In the genomic region with DNA sequence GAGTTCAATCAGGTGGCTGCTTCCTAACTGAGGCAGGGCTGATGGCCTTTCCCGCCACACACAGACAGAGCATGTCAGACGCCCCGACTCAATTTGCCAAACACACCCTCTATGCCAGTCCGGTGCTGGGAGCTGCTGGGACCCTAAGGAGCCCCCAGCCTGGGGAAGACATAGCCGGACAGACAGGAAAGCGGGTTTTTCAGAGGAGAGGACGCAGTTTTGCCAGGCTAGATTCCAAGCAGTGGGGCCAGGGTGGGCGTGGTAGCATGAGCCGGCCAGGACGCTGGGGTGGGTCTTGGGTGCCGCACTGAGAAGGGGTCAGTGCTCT, we compare ENCODE assay signal across 8 cellular contexts. TPM values are rescaled to one million over a fixed set of nuclear protein-coding genes. Genes with fewer than 3 reads are reported as not detected.
A peak's percentile ranks its signal among the peaks of the same experiment; 100 is the strongest.
DNase-seq lines count a peak whose midpoint lies in the region; ATAC-seq and TF ChIP-seq lines count a peak whose summit lies in the region.

No MANE protein-coding gene starts in this region.

- no peaks in the 10 kb centered on the region for H3K27me3 ChIP-seq in BE2C

- H3K36me3 ChIP-seq in BE2C = no peaks in the 10 kb centered on the region

- DNase-seq in BE2C (no peak), chondrocyte (ENCODE audit: low spot score) (no peak), NCI-H187 treated with DMSO at 0.1 percent for 48 hours (lab: John Stamatoyannopoulos, UW) (no peak), GDM1 (lab: John Stamatoyannopoulos, UW) (no peak)

- H3K4me1 Mint-ChIP-seq in IgD-negative memory B cell (peaks cover 27 to 32% (median 31%) of the 10 kb centered on the region in 3 donors), chondrocyte (ENCODE audit: low read depth) (peaks cover 17% of the 10 kb centered on the region), nephron (peaks cover 13% of the 10 kb centered on the region)

- H3K36me3 Mint-ChIP-seq in IgD-negative memory B cell (peaks cover 3% of the 10 kb centered on the region), chondrocyte (ENCODE audit: low read depth) (no peaks in the 10 kb centered on the region), nephron (ENCODE audit: low read depth) (no peaks in the 10 kb centered on the region)

- H3K9me3 Mint-ChIP-seq in IgD-negative memory B cell (no peaks in the 10 kb centered on the region), chondrocyte (ENCODE audit: low read depth) (no peaks in the 10 kb centered on the region), nephron (no peaks in the 10 kb centered on the region)

- peak overlapping the region; percentile 50 to 90 (median 86) for H3K4me3 Mint-ChIP-seq in IgD-negative memory B cell
- peak overlapping the region; percentile 76 for H3K4me3 Mint-ChIP-seq in chondrocyte (ENCODE audit: unreplicated experiment)
- H3K4me3 Mint-ChIP-seq in nephron = peak overlapping the region; percentile 80 to 87 (median 85)

- ATAC-seq in HG02571 (IDR thresholded peaks at IDR 0.05; ENCODE audit: unreplicated experiment) (no peak), HG02623 (IDR thresholded peaks at IDR 0.05; ENCODE audit: unreplicated experiment) (no peak)

- H3K27ac Mint-ChIP-seq in IgD-negative memory B cell (peak overlapping the region; percentile 47 to 92 (median 80)), chondrocyte (ENCODE audit: unreplicated experiment) (peak overlapping the region; percentile 41), nephron (peak overlapping the region in 2 of 3 experiments; percentile 5 to 22)

- H3K4me3 ChIP-seq in BE2C (ENCODE audit: low read depth, low read length) = peak overlapping the region; percentile 44

- TF ChIP-seq CTCF in BE2C (IDR thresholded peaks at IDR 0.05; ENCODE audit: low read depth, low read length) (no peak), chondrocyte (IDR thresholded peaks at IDR 0.05) (no peak), nephron (IDR thresholded peaks at IDR 0.05; ENCODE audit: unreplicated experiment in 3 of 3) (no peak)

- H3K9me3 ChIP-seq in BE2C = no peaks in the 10 kb centered on the region

- H3K27me3 Mint-ChIP-seq in IgD-negative memory B cell (no peaks in the 10 kb centered on the region), chondrocyte (ENCODE audit: low read depth) (no peaks in the 10 kb centered on the region), nephron (ENCODE audit: low read depth) (peaks cover 12% of the 10 kb centered on the region)

- H3K4me1 ChIP-seq in BE2C = peaks cover 4% of the 10 kb centered on the region; the same call in 1 of the 2 replicates

RNA-seq across cellular contexts. Expression of gene MAST3, which starts 19.8 kb away (rescaled TPM):
- polyA plus RNA-seq in BE2C (2012; ENCODE audit: insufficient read depth, insufficient read length, low read depth) = 3.7 TPM
- 20.3 TPM for polyA plus RNA-seq in IgD-negative memory B cell
- total RNA-seq in chondrocyte = 9.7 to 10.1 TPM (median 10.0 TPM) in 3 replicates

RNA-seq across cellular contexts. Expression of gene IL12RB1, which starts 30.6 kb away (rescaled TPM):
- not detected for polyA plus RNA-seq in BE2C (2012; ENCODE audit: insufficient read depth, insufficient read length, low read depth)
- polyA plus RNA-seq in IgD-negative memory B cell = 9.8 TPM
- total RNA-seq in chondrocyte = not detected in 3 replicates

RNA-seq across cellular contexts. Expression of gene PIK3R2, which starts 35.6 kb away (rescaled TPM):
- 181 TPM for polyA plus RNA-seq in BE2C (2012; ENCODE audit: insufficient read depth, insufficient read length, low read depth)
- polyA plus RNA-seq in IgD-negative memory B cell = 2.1 TPM
- 67.6 to 96.3 TPM (median 73.1 TPM) in 3 replicates for total RNA-seq in chondrocyte

RNA-seq across cellular contexts. Expression of gene IFI30, which starts 56.3 kb away (rescaled TPM):
- polyA plus RNA-seq in BE2C (2012; ENCODE audit: insufficient read depth, insufficient read length, low read depth) = 12.4 TPM
- polyA plus RNA-seq in IgD-negative memory B cell = 473 TPM
- 0.33 to 2.1 TPM (median 1.7 TPM) in 3 replicates for total RNA-seq in chondrocyte

Comparison
In these comparisons a context has a peak if more than half of its experiments do, and no peak if none do; other contexts are left out.
1. H3K27ac Mint-ChIP-seq: peak in every context shown above with its lines; median percentile 80 in IgD-negative memory B cell; 41 in chondrocyte; 14 in nephron.